In genomic region chr4:61200195-61200990, GRCh38 we compare ENCODE assay signal across 8 cellular contexts. TPM values are rescaled to one million over a fixed set of nuclear protein-coding genes. Genes with fewer than 3 reads are reported as not detected.
A peak's percentile ranks its signal among the peaks of the same experiment; 100 is the strongest.
DNase-seq lines count a peak whose midpoint lies in the region; ATAC-seq and TF ChIP-seq lines count a peak whose summit lies in the region.

Gene ADGRL3, plus strand, starts transcription at chr4:61200326.

- peak within 1 kb of the TSS; percentile 67 for H3K4me3 ChIP-seq in suprapubic skin

- H3K27me3 ChIP-seq in suprapubic skin, result peaks cover 37% of the 10 kb centered on the region

- H3K36me3 ChIP-seq in suprapubic skin, result no peaks in the 10 kb centered on the region

- under 1% methylated on average over 23 of the region's 101 CpGs for WGBS in suprapubic skin

- DNase-seq in Daoy (ENCODE audit: low read depth) (peak; percentile 27), NCI-H2081 (lab: John Stamatoyannopoulos, UW) (peak; percentile 66 to 80), cerebellum (ENCODE audit: low spot score) (peak; percentile 64), left kidney (ENCODE audit: low read depth, low spot score) (peak; percentile 95), suprapubic skin (ENCODE audit: low spot score in 2 of 2) (peak in 1 of 2 donors; percentile 51)

- H3K4me1 ChIP-seq in suprapubic skin, result peaks cover 29% of the 10 kb centered on the region

- no peak for TF ChIP-seq POLR2A in suprapubic skin (IDR thresholded peaks at IDR 0.05)

- ATAC-seq in HG02588 (IDR thresholded peaks at IDR 0.05; ENCODE audit: unreplicated experiment), result no peak
- no peak for ATAC-seq in GM21737 (IDR thresholded peaks at IDR 0.05; ENCODE audit: unreplicated experiment)
- ATAC-seq in GM18873 (IDR thresholded peaks at IDR 0.05; ENCODE audit: low FRiP score, unreplicated experiment), result no peak

- TF ChIP-seq EP300 in suprapubic skin (IDR thresholded peaks at IDR 0.05), result no peak

- H3K9me3 ChIP-seq in suprapubic skin, result no peaks in the 10 kb centered on the region

- H3K27ac ChIP-seq in suprapubic skin, result peak within 1 kb of the TSS; percentile 23

- no peak for TF ChIP-seq CTCF in suprapubic skin (IDR thresholded peaks at IDR 0.05)

RNA-seq across cellular contexts. Expression of gene ADGRL3, which starts in this region (rescaled TPM):
- total RNA-seq in Daoy (2014; rRNA removed; shearing (Covaris generic)), result 1.8 and 4.6 TPM in 2 replicates
- total RNA-seq in cerebellum (257 TPM), suprapubic skin (10 to 100 TPM in 3 of 4 donors, 1 to 10 TPM in 1; 6.5 to 19.0 (median 14.0) TPM)

Comparison
In these comparisons a context has a peak if more than half of its experiments do, and no peak if none do; other contexts are left out.
1. RNA of gene ADGRL3 (total RNA-seq): 257 TPM in cerebellum (single experiment); 6.5 to 19.0 TPM in suprapubic skin and 1.8 to 4.6 TPM in Daoy; every median in the first group is over 10 times any median in the second.